1 cellular context compared by ENCODE assay signal in genomic region chr19:47112664-47113445, GRCh38.
TF ChIP-seq lines count a peak whose summit lies in the region.

No MANE protein-coding gene starts in this region.

TF ChIP-seq in HepG2, 621 proteins besides CTCF, POLR2A, EP300 and RAD21 (continued from another document):
- peak; percentile 95 for TF ChIP-seq SNAPC4 (CRISPR knock-in tag; IDR thresholded peaks at IDR 0.05)
- no peak; the same call in 1 of the 2 replicates for TF ChIP-seq ZNF879 (CRISPR knock-in tag; IDR thresholded peaks at IDR 0.05)
- TF ChIP-seq ZC3H13 (CRISPR knock-in tag; IDR thresholded peaks at IDR 0.05): no peak
- TF ChIP-seq SOX6 (IDR thresholded peaks at IDR 0.05): no peak
- TF ChIP-seq SOX6 (CRISPR knock-in tag; IDR thresholded peaks at IDR 0.05): peak; percentile 78
- TF ChIP-seq ZNF775 (CRISPR knock-in tag; IDR thresholded peaks at IDR 0.05; ENCODE audit: borderline replicate concordance): no peak
- no peak for TF ChIP-seq RNF2 (conservative IDR thresholded peaks at IDR 0.05; ENCODE audit: low read depth)
- TF ChIP-seq, protein P1, sequence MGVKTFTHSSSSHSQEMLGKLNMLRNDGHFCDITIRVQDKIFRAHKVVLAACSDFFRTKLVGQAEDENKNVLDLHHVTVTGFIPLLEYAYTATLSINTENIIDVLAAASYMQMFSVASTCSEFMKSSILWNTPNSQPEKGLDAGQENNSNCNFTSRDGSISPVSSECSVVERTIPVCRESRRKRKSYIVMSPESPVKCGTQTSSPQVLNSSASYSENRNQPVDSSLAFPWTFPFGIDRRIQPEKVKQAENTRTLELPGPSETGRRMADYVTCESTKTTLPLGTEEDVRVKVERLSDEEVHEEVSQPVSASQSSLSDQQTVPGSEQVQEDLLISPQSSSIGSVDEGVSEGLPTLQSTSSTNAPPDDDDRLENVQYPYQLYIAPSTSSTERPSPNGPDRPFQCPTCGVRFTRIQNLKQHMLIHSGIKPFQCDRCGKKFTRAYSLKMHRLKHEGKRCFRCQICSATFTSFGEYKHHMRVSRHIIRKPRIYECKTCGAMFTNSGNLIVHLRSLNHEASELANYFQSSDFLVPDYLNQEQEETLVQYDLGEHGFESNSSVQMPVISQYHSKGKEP (CRISPR knock-in tag; IDR thresholded peaks at IDR 0.05): 0 out of 2 replicates have a peak, but pooled peaks have one; percentile 45
- TF ChIP-seq ZNF136 (CRISPR knock-in tag; IDR thresholded peaks at IDR 0.05; ENCODE audit: low read depth): peak; percentile 65
- no peak for TF ChIP-seq SMAD9 (CRISPR knock-in tag; IDR thresholded peaks at IDR 0.05)
- no peak for TF ChIP-seq NCOA1 (CRISPR knock-in tag; IDR thresholded peaks at IDR 0.05)
- TF ChIP-seq GZF1 (CRISPR knock-in tag; IDR thresholded peaks at IDR 0.05): no peak
- 0 out of 2 replicates have a peak, but pooled peaks have one; percentile 66 for TF ChIP-seq ZNF280D (CRISPR knock-in tag; IDR thresholded peaks at IDR 0.05)
- TF ChIP-seq PRMT3 (CRISPR knock-in tag; IDR thresholded peaks at IDR 0.05; ENCODE audit: borderline replicate concordance, low read depth): peak; percentile 15; the same call in 1 of the 2 replicates
- TF ChIP-seq PHF20 (CRISPR knock-in tag; IDR thresholded peaks at IDR 0.05): peak; percentile 35; the same call in 1 of the 2 replicates
- TF ChIP-seq MBD4 (IDR thresholded peaks at IDR 0.05; ENCODE audit: borderline replicate concordance, low read length): no peak
- TF ChIP-seq NR2F1 (CRISPR knock-in tag; IDR thresholded peaks at IDR 0.05): no peak
- peak; percentile 95 for TF ChIP-seq HOXA3 (CRISPR knock-in tag; IDR thresholded peaks at IDR 0.05)
- TF ChIP-seq RARA (CRISPR knock-in tag; IDR thresholded peaks at IDR 0.05): 0 out of 2 replicates have a peak, but pooled peaks have one; percentile 29
- TF ChIP-seq ZNF281 (CRISPR knock-in tag; IDR thresholded peaks at IDR 0.05; ENCODE audit: borderline replicate concordance): peak; percentile 62; the same call in 1 of the 2 replicates
- no peak for TF ChIP-seq NAIF1 (CRISPR knock-in tag; IDR thresholded peaks at IDR 0.05; ENCODE audit: borderline replicate concordance)
- TF ChIP-seq SP4 (CRISPR knock-in tag; IDR thresholded peaks at IDR 0.05): peak; percentile 76; the same call in 1 of the 2 replicates
- no peak for TF ChIP-seq SETDB1 (CRISPR knock-in tag; IDR thresholded peaks at IDR 0.05; ENCODE audit: borderline replicate concordance)
- TF ChIP-seq MED1 (CRISPR knock-in tag; IDR thresholded peaks at IDR 0.05): peak; percentile 79
- TF ChIP-seq MAZ (IDR thresholded peaks at IDR 0.05; ENCODE audit: borderline replicate concordance, low read depth, low read length): peak; percentile 92
- TF ChIP-seq MAZ (CRISPR knock-in tag; IDR thresholded peaks at IDR 0.05; ENCODE audit: low read depth): peak; percentile 87; the same call in 1 of the 2 replicates
- no peak for TF ChIP-seq ZNF251 (CRISPR knock-in tag; IDR thresholded peaks at IDR 0.05)
- TF ChIP-seq ZNF33A (CRISPR knock-in tag; IDR thresholded peaks at IDR 0.05; ENCODE audit: borderline replicate concordance): no peak
- TF ChIP-seq TFDP2 (CRISPR knock-in tag; IDR thresholded peaks at IDR 0.05): peak; percentile 78
- TF ChIP-seq ZNF713 (CRISPR knock-in tag; IDR thresholded peaks at IDR 0.05): no peak
- TF ChIP-seq SNAPC2 (CRISPR knock-in tag; IDR thresholded peaks at IDR 0.05): no peak
- peak; percentile 90 for TF ChIP-seq RBFOX2 (IDR thresholded peaks at IDR 0.05; ENCODE audit: low read depth, low read length)
- TF ChIP-seq ZBTB37 (CRISPR knock-in tag; IDR thresholded peaks at IDR 0.05): peak; percentile 80; the same call in 1 of the 2 replicates
- TF ChIP-seq, protein P2, sequence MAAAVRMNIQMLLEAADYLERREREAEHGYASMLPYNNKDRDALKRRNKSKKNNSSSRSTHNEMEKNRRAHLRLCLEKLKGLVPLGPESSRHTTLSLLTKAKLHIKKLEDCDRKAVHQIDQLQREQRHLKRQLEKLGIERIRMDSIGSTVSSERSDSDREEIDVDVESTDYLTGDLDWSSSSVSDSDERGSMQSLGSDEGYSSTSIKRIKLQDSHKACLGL (CRISPR knock-in tag; IDR thresholded peaks at IDR 0.05): peak; percentile 82
- peak; percentile 82 for TF ChIP-seq DMAP1 (CRISPR knock-in tag; IDR thresholded peaks at IDR 0.05)
- peak; percentile 41; the same call in 1 of the 2 replicates for TF ChIP-seq BCL6 (CRISPR knock-in tag; IDR thresholded peaks at IDR 0.05)
- TF ChIP-seq YEATS4 (CRISPR knock-in tag; IDR thresholded peaks at IDR 0.05; ENCODE audit: borderline replicate concordance): peak; percentile 40; the same call in 1 of the 2 replicates
